22 cellular contexts compared by ENCODE assay signal in genomic region chr4:24625091-24625490, GRCh38. TPM values are rescaled to one million over a fixed set of nuclear protein-coding genes. Genes with fewer than 3 reads are reported as not detected.
DNase-seq lines count a peak whose midpoint lies in the region; ATAC-seq, FAIRE-seq and TF ChIP-seq lines count a peak whose summit lies in the region.
"Had no signal": no experiment of that assay in that cellular context is flagged by ENCODE, and none has a peak within 500 bp of the region (broad histone marks: within the 10 kb centered on the region; RNA-seq: fewer than 3 reads in every experiment).

No MANE protein-coding gene starts in this region.

- no peak for TF ChIP-seq RAD21 in HepG2 (CRISPR knock-in tag; IDR thresholded peaks at IDR 0.05)
- TF ChIP-seq RAD21 in H1 (IDR thresholded peaks at IDR 0.05 in 1 of 2, conservative IDR thresholded peaks at IDR 0.05 in 1 of 2; ENCODE audit: low read depth in 2 of 2, low read length in 2 of 2), result no peak

- H3K4ac ChIP-seq in H1 (replicated peaks; ENCODE audit: insufficient read length, low read depth, low read length), result no peak overlapping the region

- no peak overlapping the region for H4K8ac ChIP-seq in H1 (ENCODE audit: extremely low read depth, insufficient read depth, low read length)

- no peak overlapping the region for H3K27ac ChIP-seq in HepG2 (ENCODE audit: extremely low read length, insufficient read depth, low read length)
- H3K27ac ChIP-seq in right lobe of liver, result no peak overlapping the region
- H3K27ac ChIP-seq in H1 (ENCODE audit: low read depth, low read length), result no peak overlapping the region
- H3K27ac ChIP-seq in keratinocyte (ENCODE audit: control insufficient read depth, insufficient read depth, low read length), result no peak overlapping the region
- no peak overlapping the region for H3K27ac ChIP-seq in CD8-positive, alpha-beta memory T cell (ENCODE audit: low read depth, low read length)
- H3K27ac ChIP-seq: BLaER1 treated with 17β-estradiol and CSF1 and Interleukin-3, amounts not matched to agents 10 nM and 100 nM; GM23248; HL-60 had no signal

- H3K14ac ChIP-seq in H1 (ENCODE audit: insufficient read length), result no peak overlapping the region

- H3K4me3 ChIP-seq in HepG2 (replicated peaks in 1 of 3; ENCODE audit: insufficient read depth in 1 of 3, low read depth in 2 of 3, low read length in 3 of 3) (no peak overlapping the region), right lobe of liver (no peak overlapping the region), H1 (ENCODE audit: extremely low read depth in 1 of 4, insufficient read depth in 2 of 4, low read depth in 3 of 4, low read length in 4 of 4) (no peak overlapping the region), keratinocyte (ENCODE audit: control insufficient read depth in 2 of 3, extremely low read depth in 1 of 3, insufficient read depth in 2 of 3, low read depth in 1 of 3, low read length in 3 of 3) (no peak overlapping the region)
- no peak overlapping the region for H3K4me3 ChIP-seq in CD8-positive, alpha-beta memory T cell (ENCODE audit: low read length)
- H3K4me3 ChIP-seq: BLaER1 treated with 17β-estradiol and CSF1 and Interleukin-3, amounts not matched to agents 10 nM and 100 nM; GM12878; GM23248 had no signal

- FAIRE-seq in HepG2 (lab: Jason Lieb, UNC), result no peak
- no peak for FAIRE-seq in H1 (lab: Jason Lieb, UNC)
- no peak for FAIRE-seq in keratinocyte (lab: Jason Lieb, UNC)
- FAIRE-seq in GM19239 (lab: Jason Lieb, UNC), result no peak
- FAIRE-seq: GM12878 had no signal

- H2BK5ac ChIP-seq in H1 (ENCODE audit: low read depth, low read length), result no peak overlapping the region

- no peak overlapping the region for H2AFZ ChIP-seq in HepG2 (ENCODE audit: low read length)
- 0 out of 2 replicates have a peak overlapping the region, but pooled peaks have one; percentile 6 for H2AFZ ChIP-seq in H1 (ENCODE audit: low read length)
- no peak overlapping the region for H2AFZ ChIP-seq in keratinocyte (ENCODE audit: control insufficient read depth, low read length)
- H2AFZ ChIP-seq: GM23248 had no signal

- no peak for ATAC-seq in HepG2
- no peak for ATAC-seq in right lobe of liver
- ATAC-seq: CD8-positive, alpha-beta T cell; GM12878; HCT116 had no signal

- intact Hi-C loops in HepG2 (cut with micrococcal nuclease; ENCODE audit: unreplicated experiment), result no loop called here
- intact Hi-C loops in right lobe of liver (cut with DNase I), result no loop called here

- H3K4me1 ChIP-seq in HepG2 (ENCODE audit: insufficient read depth, low read length) (no peaks in the 10 kb centered on the region), right lobe of liver (no peaks in the 10 kb centered on the region), H1 (replicated peaks in 1 of 4; ENCODE audit: control insufficient read depth in 3 of 4, insufficient read depth in 4 of 4, low read length in 3 of 4) (peaks cover 0 to 7% (median 0%) of the 10 kb centered on the region in 4 experiments; a peak in 1 of 7 replicates), keratinocyte (ENCODE audit: control insufficient read depth, extremely low read depth, insufficient read depth, low read length) (peaks cover 4% of the 10 kb centered on the region)
- no peaks in the 10 kb centered on the region for H3K4me1 ChIP-seq in CD8-positive, alpha-beta memory T cell (ENCODE audit: insufficient read depth, low read length)

- no peak overlapping the region for H3K9ac ChIP-seq in HepG2 (ENCODE audit: insufficient read depth, low read depth, low read length)
- H3K9ac ChIP-seq in H1 (replicated peaks in 1 of 4; ENCODE audit: extremely low read depth in 1 of 4, low read depth in 3 of 4, low read length in 3 of 4), result no peak overlapping the region
- H3K9ac ChIP-seq in keratinocyte (ENCODE audit: control insufficient read depth, extremely low read depth, insufficient read depth, low read length), result no peak overlapping the region
- H3K9ac ChIP-seq: BLaER1 treated with 17β-estradiol and CSF1 and Interleukin-3, amounts not matched to agents 10 nM and 100 nM; GM23248 had no signal

- no peak overlapping the region for H3K27ac Mint-ChIP-seq in CD8-positive, alpha-beta memory T cell
- H3K27ac Mint-ChIP-seq: B cell; CD8-positive, alpha-beta T cell; HFFc6; IgD-negative memory B cell had no signal

- no peak overlapping the region for H2BK15ac ChIP-seq in H1 (ENCODE audit: low read length)

- no peaks in the 10 kb centered on the region for H3K79me2 ChIP-seq in HepG2 (ENCODE audit: insufficient read depth, low read length)
- H3K79me2 ChIP-seq in H1 (ENCODE audit: control insufficient read depth in 1 of 2, insufficient read depth in 2 of 2, low read length in 2 of 2), result no peaks in the 10 kb centered on the region
- no peaks in the 10 kb centered on the region for H3K79me2 ChIP-seq in keratinocyte (ENCODE audit: control insufficient read depth, insufficient read depth, low read length)

- 0% methylated on average over 2 of the region's 2 CpGs for WGBS in HepG2 (ENCODE audit: low lambda C conversion rate)
- WGBS in right lobe of liver (ENCODE audit: insufficient coverage, low coverage, low lambda C conversion rate, missing lambda C conversion rate), result 25% methylated on average over 2 of the region's 2 CpGs
- 91% methylated on average over 2 of the region's 2 CpGs; no CpG with 5 or more reads in 1 of the 2 experiments for WGBS in H1 (ENCODE audit: extremely low coverage in 1 of 2, insufficient coverage in 1 of 2, insufficient read length in 1 of 2, insufficient replicate concordance in 2 of 2, low coverage in 1 of 2, low lambda C conversion rate in 2 of 2, missing lambda C conversion rate in 1 of 2), 2 experiments

- no peak overlapping the region for H4K91ac ChIP-seq in H1 (replicated peaks; ENCODE audit: insufficient read length, low read length)

- H3K36me3 ChIP-seq in HepG2 (replicated peaks in 1 of 2; ENCODE audit: control insufficient read depth in 1 of 2, insufficient read depth in 2 of 2, low read length in 2 of 2) (no peaks in the 10 kb centered on the region), right lobe of liver (no peaks in the 10 kb centered on the region), H1 (ENCODE audit: control insufficient read depth in 2 of 4, insufficient read depth in 4 of 4, low read length in 3 of 4) (no peaks in the 10 kb centered on the region), keratinocyte (ENCODE audit: control insufficient read depth in 2 of 2, extremely low read depth in 1 of 2, insufficient read depth in 2 of 2, low read length in 2 of 2) (no peaks in the 10 kb centered on the region)
- H3K36me3 ChIP-seq in CD8-positive, alpha-beta memory T cell (ENCODE audit: insufficient read depth, low read length), result no peaks in the 10 kb centered on the region
- H3K36me3 ChIP-seq: BLaER1 treated with 17β-estradiol and CSF1 and Interleukin-3, amounts not matched to agents 10 nM and 100 nM had no signal

- no peak overlapping the region for H2BK120ac ChIP-seq in H1 (replicated peaks; ENCODE audit: low read depth, low read length)

- H4K5ac ChIP-seq in H1 (ENCODE audit: insufficient read length, low read depth, low read length), result no peak overlapping the region

- peak; percentile 16 for DNase-seq in HepG2 (ENCODE audit: low spot score)
- no peak for DNase-seq in right lobe of liver
- no peak for DNase-seq in H1 (ENCODE audit: low read depth in 1 of 2, low spot score in 2 of 2)
- DNase-seq in keratinocyte (ENCODE audit: low read depth, low spot score), result peak; percentile 15
- DNase-seq in effector CD8-positive, alpha-beta T cell (lab: John Stamatoyannopoulos, UW), result no peak
- no peak for DNase-seq in GM19239 (ENCODE audit: insufficient read length, low spot score)
- no peak for DNase-seq in CD8-positive, alpha-beta memory T cell
- DNase-seq: CD8-positive, alpha-beta T cell; COR-L47; DMS 273 treated with DMSO at 0.1 percent for 48 hours; DMS53; DND-41; EL; GM23248; H7; HFFc6 had no signal

- POLR2A ChIA-PET in HepG2 (lab: Yijun Ruan, JAX) (no interaction called here), H1 (lab: Charles Lee; ENCODE audit: partially characterized antibody) (interaction anchor here (1.6 kb wide), 1 partner anchor 40 kb away, joined by 7 read pairs; the partner anchor contains the start of gene DHX15)
- POLR2A ChIA-PET in CD8-positive, alpha-beta memory T cell (lab: Charles Lee), result no interaction called here

- no peak overlapping the region for H2BK12ac ChIP-seq in H1 (ENCODE audit: low read depth, low read length)

- H2AK5ac ChIP-seq in H1 (ENCODE audit: low read depth, low read length), result no peak overlapping the region

- no peaks in the 10 kb centered on the region for H3K79me1 ChIP-seq in H1 (ENCODE audit: low read depth, low read length)

- H3K4me2 ChIP-seq in HepG2 (ENCODE audit: low read depth, low read length) (no peak overlapping the region), H1 (ENCODE audit: insufficient read depth in 1 of 2, low read depth in 2 of 2, low read length in 2 of 2) (no peak overlapping the region), keratinocyte (ENCODE audit: control insufficient read depth, extremely low read depth, insufficient read depth, low read depth, low read length) (no peak overlapping the region)
- H3K4me2 ChIP-seq: BLaER1 treated with 17β-estradiol and CSF1 and Interleukin-3, amounts not matched to agents 10 nM and 100 nM had no signal

- no peak overlapping the region for H2BK20ac ChIP-seq in H1 (ENCODE audit: low read length)

- BruUV-seq in HepG2 (replicated peaks; lab: Mats Ljungman, UMichigan), result no TSS peak

- in situ Hi-C loops in HepG2 (cut with HindIII; ENCODE audit: extremely low pct_ligation_motif_present, low pct_unique_long_range_greater_than_20kb), result no loop called here

- TF ChIP-seq EP300 in HepG2 (IDR thresholded peaks at IDR 0.05; ENCODE audit: low read depth in 2 of 2, low read length in 2 of 2) (no peak), HepG2 (CRISPR knock-in tag; IDR thresholded peaks at IDR 0.05; ENCODE audit: borderline replicate concordance) (no peak), H1 (IDR thresholded peaks at IDR 0.05; ENCODE audit: borderline replicate concordance in 1 of 2, low read depth in 2 of 2, low read length in 2 of 2) (no peak)

- no peak overlapping the region for H3K23ac ChIP-seq in H1 (ENCODE audit: insufficient read length)

- H3K9me1 ChIP-seq in keratinocyte (ENCODE audit: control insufficient read depth, extremely low read depth, insufficient read depth, low read length), result no peaks in the 10 kb centered on the region

- H3K4me3 Mint-ChIP-seq in CD8-positive, alpha-beta memory T cell, result no peak overlapping the region
- H3K4me3 Mint-ChIP-seq: B cell; CD8-positive, alpha-beta T cell; HFFc6; IgD-negative memory B cell had no signal

- peaks cover 11 to 46% of the 10 kb centered on the region in 2 donors for H3K27me3 Mint-ChIP-seq in CD8-positive, alpha-beta memory T cell

- dilution Hi-C loops in keratinocyte (cut with MboI; ENCODE audit: extremely low pct_ligation_motif_present, low sequenced_read_pairs), result no loop called here

- TF ChIP-seq POLR2A in HepG2 (IDR thresholded peaks at IDR 0.05; ENCODE audit: insufficient read depth in 1 of 2, low read depth in 2 of 2, low read length in 2 of 2) (no peak), right lobe of liver (IDR thresholded peaks at IDR 0.05) (no peak), H1 (IDR thresholded peaks at IDR 0.05; ENCODE audit: control extremely low read depth in 1 of 2, low read depth in 2 of 2, low read length in 2 of 2) (no peak)

- H3K9me3 Mint-ChIP-seq in CD8-positive, alpha-beta memory T cell, result peaks cover 6 to 14% (median 6%) of the 10 kb centered on the region in 5 donors

- H4K20me1 ChIP-seq in HepG2 (ENCODE audit: insufficient read depth, low read length) (no peaks in the 10 kb centered on the region), H1 (replicated peaks in 1 of 2; ENCODE audit: control insufficient read depth in 1 of 2, insufficient read depth in 2 of 2, low read length in 2 of 2) (no peaks in the 10 kb centered on the region), keratinocyte (ENCODE audit: control insufficient read depth, extremely low read depth, insufficient read depth, low read length) (no peaks in the 10 kb centered on the region)
- H4K20me1 ChIP-seq: BLaER1 treated with 17β-estradiol and CSF1 and Interleukin-3, amounts not matched to agents 10 nM and 100 nM had no signal

- H3K27me3 ChIP-seq in HepG2 (ENCODE audit: control insufficient read depth in 1 of 2, insufficient read depth in 2 of 2, low read length in 2 of 2) (no peaks in the 10 kb centered on the region), right lobe of liver (no peaks in the 10 kb centered on the region), H1 (replicated peaks in 1 of 4; ENCODE audit: control insufficient read depth in 3 of 4, extremely low read depth in 1 of 4, insufficient read depth in 3 of 4, low read length in 3 of 4) (no peaks in the 10 kb centered on the region), keratinocyte (ENCODE audit: control insufficient read depth, extremely low read depth, insufficient read depth, low read length) (no peaks in the 10 kb centered on the region)
- peaks cover 6% of the 10 kb centered on the region for H3K27me3 ChIP-seq in CD8-positive, alpha-beta memory T cell (ENCODE audit: insufficient read depth, low read length, poor library complexity, severe bottlenecking)
- H3K27me3 ChIP-seq: BLaER1 treated with 17β-estradiol and CSF1 and Interleukin-3, amounts not matched to agents 10 nM and 100 nM had no signal

- no peak for TF ChIP-seq CTCF in HepG2 (CRISPR knock-in tag; IDR thresholded peaks at IDR 0.05)
- no peak for TF ChIP-seq CTCF in right lobe of liver (IDR thresholded peaks at IDR 0.05)
- TF ChIP-seq CTCF in H1 (IDR thresholded peaks at IDR 0.05; ENCODE audit: control extremely low read depth in 1 of 3, insufficient read depth in 1 of 3, low read depth in 1 of 3, low read length in 3 of 3), result no peak
- TF ChIP-seq CTCF in keratinocyte (optimal IDR thresholded peaks at IDR 0.05 in 1 of 3, IDR thresholded peaks at IDR 0.05 in 1 of 3, conservative IDR thresholded peaks at IDR 0.05 in 1 of 3; ENCODE audit: extremely low read depth in 1 of 3, insufficient read depth in 2 of 3, low read length in 3 of 3), result no peak

- CTCF ChIA-PET in HepG2 (lab: Yijun Ruan, JAX; ENCODE audit: low intra/inter-chr PET ratio, low total read pairs) (no interaction called here), H1 (lab: Charles Lee; ENCODE audit: partially characterized antibody) (interaction anchor here (0.8 to 1.3 kb wide), 2 partner anchors 14 to 40 kb away, joined by 3 to 4 read pairs; no protein-coding TSS in a partner anchor)
- CTCF ChIA-PET in CD8-positive, alpha-beta memory T cell (lab: Charles Lee), result no interaction called here

- H3K56ac ChIP-seq in H1 (replicated peaks; ENCODE audit: insufficient read length, low read depth, low read length), result no peak overlapping the region

- no peaks in the 10 kb centered on the region for H3K4me1 Mint-ChIP-seq in CD8-positive, alpha-beta memory T cell
- H3K4me1 Mint-ChIP-seq: B cell, IgD-negative memory B cell had no signal

- peaks cover 0 to 2% (median 0%) of the 10 kb centered on the region in 3 donors for H3K36me3 Mint-ChIP-seq in CD8-positive, alpha-beta memory T cell
- H3K36me3 Mint-ChIP-seq: CD8-positive, alpha-beta T cell had no signal

- H3K23me2 ChIP-seq in H1 (ENCODE audit: low read depth, low read length), result no peaks in the 10 kb centered on the region

- H3K18ac ChIP-seq in H1 (ENCODE audit: extremely low read depth, low read length), result no peak overlapping the region

- H3K9me3 ChIP-seq in HepG2 (ENCODE audit: low read length) (0 out of 2 replicates have a peak, but pooled peaks cover 6% of the 10 kb centered on the region), right lobe of liver (no peaks in the 10 kb centered on the region), H1 (ENCODE audit: insufficient read depth in 2 of 2, low read depth in 1 of 2, low read length in 1 of 2) (peaks cover 3 to 9% of the 10 kb centered on the region in 2 experiments; a peak in 2 of 4 replicates), keratinocyte (ENCODE audit: control insufficient read depth, low read depth, low read length) (no peaks in the 10 kb centered on the region)
- H3K9me3 ChIP-seq in CD8-positive, alpha-beta memory T cell (ENCODE audit: low read length), result no peaks in the 10 kb centered on the region

RNA-seq across cellular contexts. Expression of gene DHX15, which starts 40.7 kb away (rescaled TPM):
- total RNA-seq in HepG2 (2016; rRNA removed; fragmentation: Illumina TruSeq; extraction: Trizol) (165 and 198 TPM in 2 replicates), right lobe of liver (10 to 100 TPM; 26.4 to 56.3 (median 42.1) TPM)
- 19.0 and 24.6 TPM in 2 replicates for total RNA-seq in HepG2 (2016; cell fraction: cytosol; rRNA removed; fragmentation: Illumina TruSeq; extraction: Trizol; ENCODE audit: low read depth)
- 159 and 207 TPM in 2 replicates for total RNA-seq in HepG2 (2016; cell fraction: insoluble cytoplasmic fraction; rRNA removed; fragmentation: Illumina TruSeq; extraction: Trizol)
- 50.2 and 58.7 TPM in 2 replicates for total RNA-seq in HepG2 (2016; cell fraction: membrane; rRNA removed; fragmentation: Illumina TruSeq; extraction: Trizol)
- 250 and 254 TPM in 2 replicates for total RNA-seq in HepG2 (2016; cell fraction: nucleus; rRNA removed; fragmentation: Illumina TruSeq; extraction: Trizol)
- polyA plus RNA-seq in HepG2 (2011; rRNA removed) (77.2 and 92.9 TPM in 2 replicates), H1 (2011; rRNA removed) (89.2 and 126 TPM in 2 replicates), keratinocyte (136 to 206 TPM (median 146 TPM) in 3 replicates)
- 33.7 and 45.6 TPM in 2 replicates for polyA plus RNA-seq in HepG2 (2011; cell fraction: cytosol; rRNA removed)
- polyA plus RNA-seq in HepG2 (2011; cell fraction: nucleus; rRNA removed), result 115 and 138 TPM in 2 replicates
- polyA plus RNA-seq in HepG2 (2012), result 79.8 and 86.1 TPM in 2 replicates
- polyA plus RNA-seq in HepG2 (2016; cell fraction: cytosol; fragmentation: Illumina TruSeq; extraction: Trizol; ENCODE audit: low read depth), result 9.6 and 13.3 TPM in 2 replicates
- 153 and 171 TPM in 2 replicates for polyA plus RNA-seq in HepG2 (2016; cell fraction: insoluble cytoplasmic fraction; fragmentation: Illumina TruSeq; extraction: Trizol; ENCODE audit: low read depth)
- 31.8 and 34.9 TPM in 2 replicates for polyA plus RNA-seq in HepG2 (2016; cell fraction: membrane; fragmentation: Illumina TruSeq; extraction: Trizol; ENCODE audit: low read depth)
- polyA plus RNA-seq in HepG2 (2016; cell fraction: nucleus; fragmentation: Illumina TruSeq; extraction: Trizol; ENCODE audit: insufficient read depth, low read depth), result 187 and 190 TPM in 2 replicates
- polyA minus RNA-seq in HepG2 (2011; rRNA and poly(A)+ RNA removed; ENCODE audit: low replicate concordance), result 100 and 159 TPM in 2 replicates
- polyA minus RNA-seq in HepG2 (2011; cell fraction: cytosol; rRNA and poly(A)+ RNA removed), result 55.3 and 55.4 TPM in 2 replicates
- 424 and 461 TPM in 2 replicates for polyA minus RNA-seq in HepG2 (2011; cell fraction: nucleus; rRNA and poly(A)+ RNA removed)
- 264 and 286 TPM in 2 replicates for total RNA-seq in H1 (2021; fragmentation: NEBNext Ultra II Directional; extraction: Animal tissue kit (Norgen Biotek cat#: 25700))
- polyA plus RNA-seq in H1 (2011; cell fraction: cytosol; rRNA removed), result 164 TPM
- 92.2 TPM for polyA plus RNA-seq in H1 (2011; cell fraction: nucleus; rRNA removed)
- polyA plus RNA-seq in H1 (2012, experiment 1 of 2), result 150 to 255 TPM (median 186 TPM) in 4 replicates
- 15.1 TPM for polyA plus RNA-seq in H1 (2012, experiment 2 of 2)
- 137 TPM for polyA plus RNA-seq in H1 (2013, experiment 1 of 2)
- 129 TPM for polyA plus RNA-seq in H1 (2013, experiment 2 of 2)
- 297 and 388 TPM in 2 replicates for polyA minus RNA-seq in H1 (2011; rRNA and poly(A)+ RNA removed)
- 149 TPM for polyA minus RNA-seq in H1 (2011; cell fraction: cytosol; rRNA and poly(A)+ RNA removed)
- 463 TPM for polyA minus RNA-seq in H1 (2011; cell fraction: nucleus; rRNA and poly(A)+ RNA removed)
- 192 TPM for polyA plus RNA-seq in keratinocyte (2011; ENCODE audit: low read depth)
- polyA plus RNA-seq in keratinocyte (2011; cell fraction: cytosol; rRNA removed), result 62.7 and 126 TPM in 2 replicates
- 197 and 271 TPM in 2 replicates for polyA plus RNA-seq in keratinocyte (2011; cell fraction: nucleus; rRNA removed)
- 83.0 and 109 TPM in 2 replicates for polyA plus RNA-seq in keratinocyte (2012; ENCODE audit: low replicate concordance)
- 48.8 to 220 TPM (median 120 TPM) in 3 replicates for polyA minus RNA-seq in keratinocyte
- 65.0 TPM for polyA minus RNA-seq in keratinocyte (2011; cell fraction: cytosol; rRNA and poly(A)+ RNA removed)
- polyA minus RNA-seq in keratinocyte (2011; cell fraction: nucleus; rRNA and poly(A)+ RNA removed), result 109 and 189 TPM in 2 replicates
- total RNA-seq in CD8-positive, alpha-beta memory T cell, result 100 to 1,000 TPM; 207 to 209 TPM
- polyA plus RNA-seq in CD8-positive, alpha-beta memory T cell, result 54.8 TPM

Comparison
In these comparisons a context has a peak if more than half of its experiments do, and no peak if none do; other contexts are left out.
1. DNase-seq: peak in HepG2 (single experiment) and keratinocyte (single experiment); none in right lobe of liver (0 of 3), H1 (0 of 2), effector CD8-positive, alpha-beta T cell (single experiment), GM19239 (single experiment) and CD8-positive, alpha-beta memory T cell (0 of 5).